Comparison of ENCODE assay signal across 21 cellular contexts in the genomic region with DNA sequence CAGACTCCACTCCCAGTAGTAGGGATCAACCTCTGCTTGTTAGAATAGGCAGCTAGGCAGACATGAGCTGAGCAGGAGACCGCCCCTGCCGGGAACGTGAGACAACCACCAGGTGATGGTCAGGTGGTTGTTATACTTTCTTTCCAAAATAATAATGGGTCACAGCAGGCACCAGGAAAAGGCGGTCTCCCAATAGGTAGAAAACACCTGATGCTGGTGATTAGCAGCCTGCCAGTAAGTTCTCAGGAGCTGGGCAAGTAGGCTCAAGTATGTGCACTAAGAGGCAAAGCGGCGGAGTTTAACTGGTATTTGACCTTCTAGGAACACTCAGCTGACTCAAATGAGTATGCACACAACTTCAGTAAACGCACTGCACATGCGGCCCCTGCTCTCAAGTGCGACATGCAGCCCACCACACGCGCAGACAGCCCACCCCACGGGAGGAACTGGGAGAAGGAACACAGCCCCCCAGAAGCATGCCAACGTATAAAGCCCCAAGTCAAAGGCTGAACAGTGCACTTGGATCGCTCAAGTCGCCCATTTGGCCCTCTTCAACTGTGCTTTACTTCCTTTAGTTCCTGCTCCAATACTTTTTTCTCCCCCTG.
DNase-seq lines count a peak whose midpoint lies in the region; ATAC-seq and TF ChIP-seq lines count a peak whose summit lies in the region.
"Had no signal": no experiment of that assay in that cellular context is flagged by ENCODE, and none has a peak within 500 bp of the region (broad histone marks: within the 10 kb centered on the region; RNA-seq: fewer than 3 reads in every experiment).

No MANE protein-coding gene starts in this region.

- H2AFZ ChIP-seq in OCI-LY1 (ENCODE audit: low read length) = no peak overlapping the region

- CTCF ChIA-PET in activated naive CD4-positive, alpha-beta T cell treated with anti-CD3 and anti-CD28 coated beads, Interleukin-2, amount 10 ng/mL, durations not matched to agents 7 days and 5 days (lab: Charles Lee) = no interaction called here
- CTCF ChIA-PET in CD8-positive, alpha-beta T cell (lab: Charles Lee) = interaction anchor here (0.7 kb wide), 1 partner anchor 93 kb away, joined by 3 read pairs; no protein-coding TSS in a partner anchor

- peaks cover 39% of the 10 kb centered on the region for H3K27me3 Mint-ChIP-seq in activated naive CD4-positive, alpha-beta T cell treated with anti-CD3 and anti-CD28 coated beads, Interleukin-2, amount 10 ng/mL, durations not matched to agents 7 days and 5 days
- peaks cover 12% of the 10 kb centered on the region for H3K27me3 Mint-ChIP-seq in CD8-positive, alpha-beta T cell (ENCODE audit: low read depth)
- H3K27me3 Mint-ChIP-seq: B cell had no signal

- peak in 3 of 4 donors; percentile 27 to 95 (median 48) for TF ChIP-seq EP300 in upper lobe of left lung (IDR thresholded peaks at IDR 0.05)

- H3K79me2 ChIP-seq in OCI-LY1 (ENCODE audit: insufficient read depth, low read length) = no peaks in the 10 kb centered on the region

- H3K27ac ChIP-seq in OCI-LY1 (ENCODE audit: low read depth, low read length, poor library complexity, severe bottlenecking) = peak overlapping the region; percentile 42
- H3K27ac ChIP-seq in lower lobe of right lung = peak overlapping the region; percentile 31
- peak overlapping the region in 3 of 4 donors; percentile 32 to 81 (median 70) for H3K27ac ChIP-seq in upper lobe of left lung
- H3K27ac ChIP-seq in CD8-positive, alpha-beta T cell (ENCODE audit: low read depth, low read length) = no peak overlapping the region
- H3K27ac ChIP-seq in WERI-Rb-1 = no peak overlapping the region
- H3K27ac ChIP-seq: thyroid gland had no signal

- intact Hi-C loops in lower lobe of right lung (cut with DNase I) = no loop called here
- intact Hi-C loops in CD8-positive, alpha-beta T cell (cut with DNase I, micrococcal nuclease) = no loop called here

- 71 to 74% methylated on average over 15 of the region's 15 CpGs for WGBS in upper lobe of left lung, 2 donors

- no peak for TF ChIP-seq CTCF in OCI-LY1 (IDR thresholded peaks at IDR 0.05; ENCODE audit: low read length)
- TF ChIP-seq CTCF in lower lobe of right lung (IDR thresholded peaks at IDR 0.05) = no peak
- no peak for TF ChIP-seq CTCF in upper lobe of left lung (IDR thresholded peaks at IDR 0.05)
- TF ChIP-seq CTCF in CD8-positive, alpha-beta T cell (IDR thresholded peaks at IDR 0.05) = no peak
- TF ChIP-seq CTCF in WERI-Rb-1 (IDR thresholded peaks at IDR 0.05; ENCODE audit: low read depth, low read length) = no peak

- H3K27me3 ChIP-seq in OCI-LY1 (ENCODE audit: insufficient read depth, low read length) (no peaks in the 10 kb centered on the region), lower lobe of right lung (ENCODE audit: low read depth) (no peaks in the 10 kb centered on the region), upper lobe of left lung (no peaks in the 10 kb centered on the region), WERI-Rb-1 (ENCODE audit: insufficient read depth, low read depth, severe bottlenecking) (no peaks in the 10 kb centered on the region)
- H3K27me3 ChIP-seq in CD8-positive, alpha-beta T cell (ENCODE audit: insufficient read depth, low read length) = no peaks in the 10 kb centered on the region
- H3K27me3 ChIP-seq: MG63, thyroid gland had no signal

- peaks cover 4% of the 10 kb centered on the region for H3K9me3 Mint-ChIP-seq in activated naive CD4-positive, alpha-beta T cell treated with anti-CD3 and anti-CD28 coated beads, Interleukin-2, amount 10 ng/mL, durations not matched to agents 7 days and 5 days
- H3K9me3 Mint-ChIP-seq in CD8-positive, alpha-beta T cell = no peaks in the 10 kb centered on the region
- H3K9me3 Mint-ChIP-seq: stimulated activated naive CD8-positive, alpha-beta T cell treated with anti-CD3 and anti-CD28 coated beads, Interleukin-15, amount 100 ng/mL, for 72 hours had no signal

- H3K9me3 ChIP-seq in OCI-LY1 (ENCODE audit: low read length) (peaks cover 8% of the 10 kb centered on the region; the same call in 1 of the 2 replicates), lower lobe of right lung (no peaks in the 10 kb centered on the region), upper lobe of left lung (no peaks in the 10 kb centered on the region), WERI-Rb-1 (ENCODE audit: severe bottlenecking) (peaks cover 26% of the 10 kb centered on the region)
- H3K9me3 ChIP-seq in CD8-positive, alpha-beta T cell (ENCODE audit: low read length) = no peaks in the 10 kb centered on the region
- H3K9me3 ChIP-seq: thyroid gland had no signal

- no peaks in the 10 kb centered on the region for H4K20me1 ChIP-seq in OCI-LY1 (ENCODE audit: insufficient read depth, low read length)

- peaks cover 18% of the 10 kb centered on the region; the same call in 1 of the 2 replicates for H3F3A ChIP-seq in OCI-LY1 (ENCODE audit: insufficient read depth, low read length)

- H3K9me2 ChIP-seq in OCI-LY1 (ENCODE audit: low read depth, low read length) = no peaks in the 10 kb centered on the region

- H3K4me3 ChIP-seq in OCI-LY1 (ENCODE audit: low read depth, low read length, poor library complexity, severe bottlenecking) = no peak overlapping the region
- H3K4me3 ChIP-seq in lower lobe of right lung = no peak overlapping the region
- H3K4me3 ChIP-seq in upper lobe of left lung = no peak overlapping the region
- no peak overlapping the region for H3K4me3 ChIP-seq in CD8-positive, alpha-beta T cell (ENCODE audit: low read depth, low read length)
- H3K4me3 ChIP-seq in WERI-Rb-1 (ENCODE audit: low read depth, low read length) = no peak overlapping the region
- H3K4me3 ChIP-seq: MG63, thyroid gland had no signal

- H3K4me1 Mint-ChIP-seq in activated naive CD4-positive, alpha-beta T cell treated with anti-CD3 and anti-CD28 coated beads, Interleukin-2, amount 10 ng/mL, durations not matched to agents 7 days and 5 days = peaks cover 35% of the 10 kb centered on the region
- peaks cover 8% of the 10 kb centered on the region for H3K4me1 Mint-ChIP-seq in CD8-positive, alpha-beta T cell (ENCODE audit: low read depth)

- peak overlapping the region; percentile 33 for H3K4me3 Mint-ChIP-seq in activated naive CD4-positive, alpha-beta T cell treated with anti-CD3 and anti-CD28 coated beads, Interleukin-2, amount 10 ng/mL, durations not matched to agents 7 days and 5 days
- no peak overlapping the region for H3K4me3 Mint-ChIP-seq in CD8-positive, alpha-beta T cell
- H3K4me3 Mint-ChIP-seq: activated CD8-positive, alpha-beta T cell treated with anti-CD3 and anti-CD28 coated beads, Interleukin-2, amount 10 ng/mL, durations not matched to agents 7 days and 5 days; B cell; stimulated activated naive CD8-positive, alpha-beta T cell treated with anti-CD3 and anti-CD28 coated beads, Interleukin-15, amount 100 ng/mL, for 72 hours had no signal

- H3K36me3 ChIP-seq in OCI-LY1 (ENCODE audit: insufficient read depth, low read length) (no peaks in the 10 kb centered on the region), lower lobe of right lung (no peaks in the 10 kb centered on the region), upper lobe of left lung (no peaks in the 10 kb centered on the region), WERI-Rb-1 (0 out of 2 replicates have a peak, but pooled peaks cover 2% of the 10 kb centered on the region)
- H3K36me3 ChIP-seq in CD8-positive, alpha-beta T cell (ENCODE audit: insufficient read depth, low read length) = no peaks in the 10 kb centered on the region
- H3K36me3 ChIP-seq: MG63, thyroid gland had no signal

- peak; percentile 81 to 89 for ATAC-seq in lower lobe of right lung
- ATAC-seq in upper lobe of left lung (ENCODE audit: low FRiP score in 2 of 2) = peak in 1 of 2 donors; percentile 82
- no peak for ATAC-seq in CD8-positive, alpha-beta T cell
- ATAC-seq in HG03571 (IDR thresholded peaks at IDR 0.05; ENCODE audit: unreplicated experiment) = no peak
- ATAC-seq: activated CD8-positive, alpha-beta T cell treated with anti-CD3 and anti-CD28 coated beads, Interleukin-2, amount 10 ng/mL, durations not matched to agents 7 days and 5 days; naive thymus-derived CD4-positive, alpha-beta T cell; stimulated activated naive CD8-positive, alpha-beta T cell treated with anti-CD3 and anti-CD28 coated beads, Interleukin-15, amount 100 ng/mL, for 72 hours had no signal

- POLR2A ChIA-PET in CD8-positive, alpha-beta T cell (lab: Charles Lee) = no interaction called here

- H3K4me1 ChIP-seq in OCI-LY1 (ENCODE audit: insufficient read depth, low read length, severe bottlenecking) (peaks cover 50% of the 10 kb centered on the region), lower lobe of right lung (peaks cover 5% of the 10 kb centered on the region), upper lobe of left lung (peaks cover 9 to 20% (median 12%) of the 10 kb centered on the region in 4 donors)
- peaks cover 6% of the 10 kb centered on the region for H3K4me1 ChIP-seq in CD8-positive, alpha-beta T cell (ENCODE audit: insufficient read depth, low read length)
- H3K4me1 ChIP-seq: thyroid gland had no signal

- no peak for DNase-seq in activated naive CD4-positive, alpha-beta T cell treated with anti-CD3 and anti-CD28 coated beads, Interleukin-2, amount 10 ng/mL, durations not matched to agents 7 days and 5 days
- DNase-seq in activated naive CD4-positive, alpha-beta T cell treated with Interleukin-2 at 50 U/mL for 16 hours = no peak
- peak; percentile 47 for DNase-seq in lower lobe of right lung
- peak; percentile 45 to 83 for DNase-seq in upper lobe of left lung
- no peak for DNase-seq in CD8-positive, alpha-beta T cell
- DNase-seq in WERI-Rb-1 = no peak
- DNase-seq: activated CD8-positive, alpha-beta T cell treated with anti-CD3 and anti-CD28 coated beads, Interleukin-2, amount 10 ng/mL, durations not matched to agents 7 days and 5 days; DND-41; hypothalamus; KG1; MG63; naive thymus-derived CD4-positive, alpha-beta T cell; NCI-H1436; NCI-H2171 treated with DMSO at 0.1 percent for 48 hours; NCI-H526 treated with DMSO at 0.1 percent for 48 hours; RPMI8226; stimulated activated naive CD8-positive, alpha-beta T cell treated with anti-CD3 and anti-CD28 coated beads, Interleukin-15, amount 100 ng/mL, for 72 hours; thyroid gland had no signal

- peaks cover 3% of the 10 kb centered on the region for H3K36me3 Mint-ChIP-seq in activated naive CD4-positive, alpha-beta T cell treated with anti-CD3 and anti-CD28 coated beads, Interleukin-2, amount 10 ng/mL, durations not matched to agents 7 days and 5 days
- no peaks in the 10 kb centered on the region for H3K36me3 Mint-ChIP-seq in CD8-positive, alpha-beta T cell

- no peak overlapping the region for H3K9ac ChIP-seq in OCI-LY1 (ENCODE audit: low read length)

- no peak overlapping the region for H3K27ac Mint-ChIP-seq in activated naive CD4-positive, alpha-beta T cell treated with anti-CD3 and anti-CD28 coated beads, Interleukin-2, amount 10 ng/mL, durations not matched to agents 7 days and 5 days
- H3K27ac Mint-ChIP-seq in CD8-positive, alpha-beta T cell = no peak overlapping the region
- H3K27ac Mint-ChIP-seq: activated CD8-positive, alpha-beta T cell treated with anti-CD3 and anti-CD28 coated beads, Interleukin-2, amount 10 ng/mL, durations not matched to agents 7 days and 5 days; B cell; naive thymus-derived CD4-positive, alpha-beta T cell; stimulated activated naive CD8-positive, alpha-beta T cell treated with anti-CD3 and anti-CD28 coated beads, Interleukin-15, amount 100 ng/mL, for 72 hours had no signal

- TF ChIP-seq POLR2A in upper lobe of left lung (IDR thresholded peaks at IDR 0.05) = peak in 1 of 4 donors; percentile 42

- no peak overlapping the region for H3K4me2 ChIP-seq in OCI-LY1 (ENCODE audit: low read length)

Comparison
In these comparisons a context has a peak if more than half of its experiments do, and no peak if none do; other contexts are left out.
1. DNase-seq: peak in lower lobe of right lung (single experiment) and upper lobe of left lung (2 of 2); none in activated naive CD4-positive, alpha-beta T cell treated with anti-CD3 and anti-CD28 coated beads, Interleukin-2, amount 10 ng/mL, durations not matched to agents 7 days and 5 days (single experiment), activated naive CD4-positive, alpha-beta T cell treated with Interleukin-2 at 50 U/mL for 16 hours (single experiment), CD8-positive, alpha-beta T cell (0 of 7) and WERI-Rb-1 (single experiment).
2. H3K27ac ChIP-seq: peak in OCI-LY1 (single experiment), lower lobe of right lung (single experiment) and upper lobe of left lung (3 of 4); none in CD8-positive, alpha-beta T cell (single experiment) and WERI-Rb-1 (single experiment).
3. ATAC-seq: peak in lower lobe of right lung (2 of 2); none in CD8-positive, alpha-beta T cell (single experiment) and HG03571 (single experiment).